27 cellular contexts compared by ENCODE assay signal in the genomic region with DNA sequence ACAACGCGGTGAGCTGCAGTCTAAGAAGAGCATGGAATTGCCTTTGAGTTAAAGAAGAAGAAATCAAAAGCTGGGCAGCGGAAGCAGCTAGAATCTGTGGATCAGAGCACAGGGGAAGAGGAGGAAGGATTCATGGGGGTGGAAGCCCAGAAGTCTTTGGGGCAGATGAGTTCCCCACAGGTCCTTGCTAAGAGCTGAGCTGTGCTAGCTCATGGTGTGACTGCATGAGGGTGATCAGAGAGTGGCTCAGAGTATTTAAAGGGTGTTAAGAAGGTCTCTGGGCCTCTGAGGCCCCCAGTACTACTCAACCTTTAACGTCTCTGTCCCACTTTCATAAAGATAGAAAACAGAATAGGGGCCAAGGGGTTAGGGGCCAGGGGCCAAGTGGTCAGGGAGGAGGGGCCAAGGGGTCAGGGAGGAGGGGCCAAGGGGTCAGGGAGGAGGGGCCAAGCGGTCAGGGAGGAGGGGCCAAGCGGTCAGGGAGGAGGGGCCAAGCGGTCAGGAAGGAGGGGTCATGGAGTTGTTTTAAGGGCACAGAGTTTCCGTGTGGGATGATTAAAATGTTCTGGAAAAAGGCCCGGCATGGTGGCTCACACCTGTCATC. TPM values are rescaled to one million over a fixed set of nuclear protein-coding genes. Genes with fewer than 3 reads are reported as not detected.
"Had no signal": no experiment of that assay in that cellular context is flagged by ENCODE, and none has a peak within 500 bp of the region (broad histone marks: within the 10 kb centered on the region; RNA-seq: fewer than 3 reads in every experiment).

No MANE protein-coding gene starts in this region.

- H3K9me3 Mint-ChIP-seq: naive B cell; natural killer cell treated with Interleukin-12 subunit alpha and Interleukin-12 subunit beta and Interleukin-15 and Interleukin-18, amount 100 ng/mL, for 72 hours; neural crest cell had no signal

- FAIRE-seq: endometrium, frontal cortex, small intestine had no signal

- H3K27me3 ChIP-seq: esophagus squamous epithelium, neutrophil, right lobe of liver, stomach, thyroid gland, vagina had no signal

- ATAC-seq: left cardiac atrium; lower lobe of right lung; mucosa of descending colon; natural killer cell treated with Interleukin-12 subunit alpha and Interleukin-12 subunit beta and Interleukin-15 and Interleukin-18, amount 100 ng/mL, for 72 hours; right lobe of liver had no signal

- H3K79me2 ChIP-seq: parathyroid adenoma had no signal

- H3K4me1 Mint-ChIP-seq: naive B cell, neural crest cell had no signal

- H3K27me3 Mint-ChIP-seq: naive B cell; natural killer cell treated with Interleukin-12 subunit alpha and Interleukin-12 subunit beta and Interleukin-15 and Interleukin-18, amount 100 ng/mL, for 72 hours; progenitor cell of endocrine pancreas had no signal

- H3K4me3 ChIP-seq: coronary artery, esophagus squamous epithelium, left ventricle myocardium inferior, lower lobe of right lung, mucosa of descending colon, right lobe of liver, stomach, thyroid gland, vagina had no signal

- H3K36me3 Mint-ChIP-seq: natural killer cell treated with Interleukin-12 subunit alpha and Interleukin-12 subunit beta and Interleukin-15 and Interleukin-18, amount 100 ng/mL, for 72 hours had no signal

- H3K4me3 Mint-ChIP-seq: naive B cell; natural killer cell treated with Interleukin-12 subunit alpha and Interleukin-12 subunit beta and Interleukin-15 and Interleukin-18, amount 100 ng/mL, for 72 hours; neural crest cell had no signal

- H3K4me1 ChIP-seq: esophagus squamous epithelium, left ventricle myocardium inferior, lower lobe of right lung, parathyroid adenoma, right lobe of liver, stomach, thyroid gland, vagina had no signal

- DNase-seq: dermis blood vessel endothelial cell; effector memory CD4-positive, alpha-beta T cell; erythroblast; esophagus squamous epithelium; left cardiac atrium; left ventricle myocardium inferior; lower lobe of right lung; mucosa of descending colon; naive B cell; right lobe of liver; small intestine; stimulated activated CD4-positive, alpha-beta T cell treated with anti-CD3 and anti-CD28 coated beads, Interleukin-15, amount 100 ng/mL, for 24 hours; stimulated activated CD4-positive, alpha-beta T cell treated with anti-CD3 and anti-CD28 coated beads, Interleukin-4, amount 100 ng/mL, for 1 hour; stimulated activated CD8-positive, alpha-beta memory T cell treated with anti-CD3 and anti-CD28 coated beads, Interleukin-4, amount 100 ng/mL, for 48 hours; stimulated activated naive CD4-positive, alpha-beta T cell treated with Interleukin-2 at 50 U/mL for 16 hours; stomach; thyroid gland; trophoblast cell had no signal

- H2AFZ ChIP-seq: parathyroid adenoma had no signal

- H3K36me3 ChIP-seq: thyroid gland had no signal

- H3K9me3 ChIP-seq: esophagus squamous epithelium, left ventricle myocardium inferior, lower lobe of right lung, mucosa of descending colon, neutrophil, right lobe of liver, stomach, thyroid gland, vagina had no signal

- H3K27ac ChIP-seq: coronary artery, esophagus squamous epithelium, left ventricle myocardium inferior, lower lobe of right lung, neutrophil, parathyroid adenoma, right lobe of liver, stomach, thyroid gland, vagina had no signal

- H3K27ac Mint-ChIP-seq: natural killer cell treated with Interleukin-12 subunit alpha and Interleukin-12 subunit beta and Interleukin-15 and Interleukin-18, amount 100 ng/mL, for 72 hours; progenitor cell of endocrine pancreas had no signal

- H3K9ac ChIP-seq: parathyroid adenoma had no signal

RNA-seq across cellular contexts. Expression of a gene that starts 12.0 kb away (rescaled TPM):
- total RNA-seq: dermis blood vessel endothelial cell had no signal
